In the genomic region with DNA sequence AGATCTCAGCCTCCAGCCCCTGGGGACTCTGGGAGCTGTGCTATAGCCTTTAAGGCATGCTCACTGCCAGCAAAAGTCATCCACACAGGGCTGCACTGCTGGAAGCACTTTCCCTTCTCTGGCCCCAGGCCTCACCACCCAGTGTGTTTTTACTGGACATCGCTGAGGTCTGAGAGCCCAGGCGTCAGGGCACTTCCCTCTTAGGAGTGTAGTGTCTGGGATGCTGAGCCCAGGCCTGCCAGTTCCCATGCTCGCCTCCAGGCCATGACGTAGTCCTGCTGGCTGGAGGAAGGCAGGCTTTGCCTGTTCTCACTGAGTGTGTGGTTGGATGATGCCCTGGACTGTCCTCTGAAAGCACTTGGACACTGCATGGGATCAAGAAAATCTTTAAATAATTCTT, we compare ENCODE assay signal across 13 cellular contexts.
DNase-seq lines count a peak whose midpoint lies in the region; ATAC-seq and TF ChIP-seq lines count a peak whose summit lies in the region.
"Had no signal": no experiment of that assay in that cellular context is flagged by ENCODE, and none has a peak within 500 bp of the region (broad histone marks: within the 10 kb centered on the region; RNA-seq: fewer than 3 reads in every experiment).

No MANE protein-coding gene starts in this region.

- H2BK5ac ChIP-seq in mesenchymal stem cell (ENCODE audit: low read depth, low read length, poor library complexity, severe bottlenecking) = no peak overlapping the region

- H3K27me3 Mint-ChIP-seq in activated T-helper 2 cell treated with anti-CD3 and anti-CD28 coated beads, Interferon-gamma antibody, Interleukin-2, Interleukin-4, amounts not matched to agents 10 μg/mL and 5 μg/mL and 100 μg/mL, durations not matched to agents 14 hours and 24 hours and 36 hours (ENCODE audit: low read depth) = peaks cover 2% of the 10 kb centered on the region
- H3K27me3 Mint-ChIP-seq in CD4-positive, alpha-beta memory T cell = peaks cover 8 to 24% of the 10 kb centered on the region in 2 donors

- H3K23ac ChIP-seq in mesenchymal stem cell (ENCODE audit: low read length in 2 of 2) = no peak overlapping the region

- H3K9me3 ChIP-seq in MG63 (peaks cover 9% of the 10 kb centered on the region), fibroblast of lung (ENCODE audit: control insufficient read depth, insufficient read depth, low read depth, low read length) (no peaks in the 10 kb centered on the region), mesenchymal stem cell (ENCODE audit: control insufficient read depth, low read length) (no peaks in the 10 kb centered on the region), upper lobe of right lung (no peaks in the 10 kb centered on the region)
- no peaks in the 10 kb centered on the region for H3K9me3 ChIP-seq in CD4-positive, alpha-beta memory T cell (ENCODE audit: control insufficient read depth in 1 of 2, low read length in 2 of 2)

- H3K9me3 Mint-ChIP-seq in activated T-helper 2 cell treated with anti-CD3 and anti-CD28 coated beads, Interferon-gamma antibody, Interleukin-2, Interleukin-4, amounts not matched to agents 10 μg/mL and 5 μg/mL and 100 μg/mL, durations not matched to agents 14 hours and 24 hours and 36 hours = no peaks in the 10 kb centered on the region
- H3K9me3 Mint-ChIP-seq in CD4-positive, alpha-beta memory T cell = peaks cover 0 to 23% (median 17%) of the 10 kb centered on the region in 8 donors

- H2BK12ac ChIP-seq in mesenchymal stem cell (ENCODE audit: low read length in 2 of 2) = peak overlapping the region; percentile 0 to 83

- peaks cover 3% of the 10 kb centered on the region for H3K4me1 Mint-ChIP-seq in activated T-helper 2 cell treated with anti-CD3 and anti-CD28 coated beads, Interferon-gamma antibody, Interleukin-2, Interleukin-4, amounts not matched to agents 10 μg/mL and 5 μg/mL and 100 μg/mL, durations not matched to agents 14 hours and 24 hours and 36 hours (ENCODE audit: low read depth)
- no peaks in the 10 kb centered on the region for H3K4me1 Mint-ChIP-seq in CD4-positive, alpha-beta memory T cell
- H3K4me1 Mint-ChIP-seq: activated CD4-positive, alpha-beta T cell treated with anti-CD3 and anti-CD28 coated beads, Interleukin-2, amount 10 ng/mL, durations not matched to agents 24 days and 14 days; activated naive CD4-positive, alpha-beta T cell treated with anti-CD3 and anti-CD28 coated beads, Interleukin-2, amount 50 U/mL, for 24 hours had no signal

- no peaks in the 10 kb centered on the region for H3K36me3 Mint-ChIP-seq in activated T-helper 2 cell treated with anti-CD3 and anti-CD28 coated beads, Interferon-gamma antibody, Interleukin-2, Interleukin-4, amounts not matched to agents 10 μg/mL and 5 μg/mL and 100 μg/mL, durations not matched to agents 14 hours and 24 hours and 36 hours (ENCODE audit: low read depth)
- no peaks in the 10 kb centered on the region for H3K36me3 Mint-ChIP-seq in CD4-positive, alpha-beta memory T cell

- H2BK15ac ChIP-seq in mesenchymal stem cell (ENCODE audit: low read depth, poor library complexity, severe bottlenecking) = no peak overlapping the region

- peak overlapping the region; percentile 5 for H3K4me2 ChIP-seq in fibroblast of lung (ENCODE audit: extremely low read depth, insufficient read depth, low read length)
- H3K4me2 ChIP-seq in mesenchymal stem cell (ENCODE audit: low read length, poor library complexity, severe bottlenecking) = no peak overlapping the region

- no peak overlapping the region for H3K27ac Mint-ChIP-seq in activated T-helper 2 cell treated with anti-CD3 and anti-CD28 coated beads, Interferon-gamma antibody, Interleukin-2, Interleukin-4, amounts not matched to agents 10 μg/mL and 5 μg/mL and 100 μg/mL, durations not matched to agents 14 hours and 24 hours and 36 hours
- peak overlapping the region in 1 of 7 donors; percentile 28 for H3K27ac Mint-ChIP-seq in CD4-positive, alpha-beta memory T cell
- H3K27ac Mint-ChIP-seq: activated CD4-positive, alpha-beta T cell treated with anti-CD3 and anti-CD28 coated beads, Interleukin-2, amount 10 ng/mL, durations not matched to agents 24 days and 14 days; activated naive CD4-positive, alpha-beta T cell treated with anti-CD3 and anti-CD28 coated beads, Interleukin-2, amount 50 U/mL, for 24 hours had no signal

- H3K4me1 ChIP-seq in fibroblast of lung (ENCODE audit: control insufficient read depth, extremely low read depth, insufficient read depth, low read length) = peaks cover 38% of the 10 kb centered on the region
- H3K4me1 ChIP-seq in mesenchymal stem cell (ENCODE audit: control insufficient read depth, insufficient read depth, low read depth, low read length) = peaks cover 8% of the 10 kb centered on the region
- peaks cover 4% of the 10 kb centered on the region for H3K4me1 ChIP-seq in upper lobe of right lung
- H3K4me1 ChIP-seq in CD4-positive, alpha-beta memory T cell (ENCODE audit: insufficient read depth, low read length) = no peaks in the 10 kb centered on the region

- peak overlapping the region; percentile 21 for H2AFZ ChIP-seq in fibroblast of lung (ENCODE audit: low read length)
- no peak overlapping the region for H2AFZ ChIP-seq in mesenchymal stem cell (ENCODE audit: low read depth, low read length)

- peak overlapping the region; percentile 74 for H4K91ac ChIP-seq in mesenchymal stem cell (ENCODE audit: low read length)

- H4K8ac ChIP-seq in mesenchymal stem cell (ENCODE audit: low read length) = peak overlapping the region; percentile 85

- WGBS in mesenchymal stem cell = 59% methylated on average over 3 of the region's 4 CpGs

- no peaks in the 10 kb centered on the region for H3K79me1 ChIP-seq in mesenchymal stem cell (replicated peaks; ENCODE audit: low read length, poor library complexity, severe bottlenecking)

- H3K4me3 Mint-ChIP-seq in activated T-helper 2 cell treated with anti-CD3 and anti-CD28 coated beads, Interferon-gamma antibody, Interleukin-2, Interleukin-4, amounts not matched to agents 10 μg/mL and 5 μg/mL and 100 μg/mL, durations not matched to agents 14 hours and 24 hours and 36 hours (ENCODE audit: low read depth) = no peak overlapping the region
- no peak overlapping the region for H3K4me3 Mint-ChIP-seq in CD4-positive, alpha-beta memory T cell
- H3K4me3 Mint-ChIP-seq: activated CD4-positive, alpha-beta T cell treated with anti-CD3 and anti-CD28 coated beads, Interleukin-2, amount 10 ng/mL, durations not matched to agents 24 days and 14 days; activated naive CD4-positive, alpha-beta T cell treated with anti-CD3 and anti-CD28 coated beads, Interleukin-2, amount 50 U/mL, for 24 hours had no signal

- DNase-seq in MG63 (peak; percentile 99), fibroblast of lung (ENCODE audit: low read depth in 2 of 2) (peak; percentile 61 to 91), mesenchymal stem cell (peak; percentile 84), upper lobe of right lung (no peak)
- DNase-seq in activated naive CD4-positive, alpha-beta T cell (lab: John Stamatoyannopoulos, UW) = no peak
- DNase-seq in activated T-helper 2 cell treated with anti-CD3 and anti-CD28 coated beads, Interferon-gamma antibody, Interleukin-2, Interleukin-4, amounts not matched to agents 10 μg/mL and 5 μg/mL and 100 μg/mL, durations not matched to agents 14 hours and 24 hours and 36 hours (ENCODE audit: low spot score) = no peak
- no peak for DNase-seq in activated CD8-positive, alpha-beta memory T cell treated with anti-CD3 and anti-CD28 coated beads, Interleukin-2, amount 50 U/mL, for 4 hours
- DNase-seq in CD4-positive, alpha-beta memory T cell = no peak
- DNase-seq: activated CD4-positive, alpha-beta T cell treated with anti-CD3 and anti-CD28 coated beads, Interleukin-2, amount 10 ng/mL, durations not matched to agents 24 days and 14 days; NCI-H1092 treated with DMSO at 0.1 percent for 48 hours; occipital lobe; trophoblast cell had no signal

- H3K18ac ChIP-seq in mesenchymal stem cell (ENCODE audit: low read depth in 1 of 2, low read length in 2 of 2) = peak overlapping the region; percentile 38 to 64

- no peak overlapping the region for H3K14ac ChIP-seq in mesenchymal stem cell (ENCODE audit: low read length in 2 of 2)

- H3K27ac ChIP-seq in fibroblast of lung (ENCODE audit: insufficient read depth, low read length) = peak overlapping the region; percentile 63
- no peak overlapping the region for H3K27ac ChIP-seq in mesenchymal stem cell (ENCODE audit: low read length, poor library complexity, severe bottlenecking)
- H3K27ac ChIP-seq in upper lobe of right lung = peak overlapping the region; percentile 24
- H3K27ac ChIP-seq in CD4-positive, alpha-beta memory T cell (ENCODE audit: low read depth, low read length) = no peak overlapping the region

- peak overlapping the region; percentile 8 to 39 for H3K4ac ChIP-seq in mesenchymal stem cell (ENCODE audit: low read depth in 1 of 2, low read length in 2 of 2)

- intact Hi-C loops in upper lobe of right lung (cut with DNase I) = no loop called here
- intact Hi-C loops in activated T-helper 2 cell treated with anti-CD3 and anti-CD28 coated beads, Interferon-gamma antibody, Interleukin-2, Interleukin-4, amounts not matched to agents 10 μg/mL and 5 μg/mL and 100 μg/mL, durations not matched to agents 14 hours and 24 hours and 36 hours (cut with micrococcal nuclease) = no loop called here
- intact Hi-C loops in CD4-positive, alpha-beta memory T cell (cut with micrococcal nuclease) = no loop called here

- POLR2A ChIA-PET in CD4-positive, alpha-beta memory T cell (lab: Charles Lee; ENCODE audit: partially characterized antibody) = no interaction called here

- no peak for TF ChIP-seq CTCF in fibroblast of lung (conservative IDR thresholded peaks at IDR 0.05 in 1 of 2, IDR thresholded peaks at IDR 0.05 in 1 of 2; ENCODE audit: low read depth in 1 of 2, low read length in 2 of 2)
- no peak for TF ChIP-seq CTCF in upper lobe of right lung (IDR thresholded peaks at IDR 0.05)

- no peaks in the 10 kb centered on the region for H3K79me2 ChIP-seq in fibroblast of lung (ENCODE audit: control insufficient read depth, insufficient read depth, low read length)

- H3K36me3 ChIP-seq in MG63 (no peaks in the 10 kb centered on the region), fibroblast of lung (ENCODE audit: control insufficient read depth, insufficient read depth, low read length) (no peaks in the 10 kb centered on the region), mesenchymal stem cell (ENCODE audit: control insufficient read depth in 1 of 2, insufficient read depth in 2 of 2, low read depth in 1 of 2, low read length in 2 of 2) (no peaks in the 10 kb centered on the region), upper lobe of right lung (no peaks in the 10 kb centered on the region)
- H3K36me3 ChIP-seq in CD4-positive, alpha-beta memory T cell (ENCODE audit: insufficient read depth, low read length) = no peaks in the 10 kb centered on the region

- H3K9ac ChIP-seq in fibroblast of lung (ENCODE audit: insufficient read depth, low read length) = no peak overlapping the region
- peak overlapping the region; percentile 17 for H3K9ac ChIP-seq in mesenchymal stem cell (ENCODE audit: low read length)

- peak; percentile 59 for ATAC-seq in upper lobe of right lung

- H3K4me3 ChIP-seq in MG63 (no peak overlapping the region), fibroblast of lung (replicated peaks in 1 of 4; ENCODE audit: control extremely low read depth in 1 of 4, insufficient read depth in 1 of 4, low read depth in 3 of 4, low read length in 4 of 4) (no peak overlapping the region), mesenchymal stem cell (ENCODE audit: insufficient read depth in 1 of 2, low read depth in 1 of 2, low read length in 2 of 2) (no peak overlapping the region), upper lobe of right lung (no peak overlapping the region)
- H3K4me3 ChIP-seq in CD4-positive, alpha-beta memory T cell (ENCODE audit: low read length in 2 of 2) = no peak overlapping the region

- no peak overlapping the region for H2AK5ac ChIP-seq in mesenchymal stem cell (ENCODE audit: low read length, severe bottlenecking)

- H2BK120ac ChIP-seq in mesenchymal stem cell (ENCODE audit: low read depth, low read length) = peak overlapping the region; percentile 81

- CTCF ChIA-PET in CD4-positive, alpha-beta memory T cell (lab: Charles Lee; ENCODE audit: partially characterized antibody) = no interaction called here

- H3K27me3 ChIP-seq in MG63 = no peaks in the 10 kb centered on the region
- no peaks in the 10 kb centered on the region for H3K27me3 ChIP-seq in fibroblast of lung (ENCODE audit: control insufficient read depth, insufficient read depth, low read length)
- no peaks in the 10 kb centered on the region for H3K27me3 ChIP-seq in mesenchymal stem cell (ENCODE audit: control insufficient read depth in 1 of 2, insufficient read depth in 1 of 2, low read length in 2 of 2)
- no peaks in the 10 kb centered on the region for H3K27me3 ChIP-seq in upper lobe of right lung
- H3K27me3 ChIP-seq in CD4-positive, alpha-beta memory T cell (ENCODE audit: insufficient read depth, low read length) = no peaks in the 10 kb centered on the region

- H4K20me1 ChIP-seq in fibroblast of lung (ENCODE audit: control insufficient read depth, extremely low read depth, insufficient read depth, low read length) = no peaks in the 10 kb centered on the region

Comparison
In these comparisons a context has a peak if more than half of its experiments do, and no peak if none do; other contexts are left out.
1. DNase-seq: peak in MG63 (single experiment), fibroblast of lung (2 of 2) and mesenchymal stem cell (single experiment); none in upper lobe of right lung (single experiment), activated naive CD4-positive, alpha-beta T cell (0 of 4), activated T-helper 2 cell treated with anti-CD3 and anti-CD28 coated beads, Interferon-gamma antibody, Interleukin-2, Interleukin-4, amounts not matched to agents 10 μg/mL and 5 μg/mL and 100 μg/mL, durations not matched to agents 14 hours and 24 hours and 36 hours (single experiment), activated CD8-positive, alpha-beta memory T cell treated with anti-CD3 and anti-CD28 coated beads, Interleukin-2, amount 50 U/mL, for 4 hours (single experiment) and CD4-positive, alpha-beta memory T cell (0 of 5).
2. H3K27ac ChIP-seq: peak in fibroblast of lung (single experiment) and upper lobe of right lung (single experiment); none in mesenchymal stem cell (single experiment) and CD4-positive, alpha-beta memory T cell (single experiment).